Comparison of ENCODE assay signal across 1 cellular context in genomic region chr21:45889115-45889708, GRCh38.
TF ChIP-seq lines count a peak whose summit lies in the region.

No MANE protein-coding gene starts in this region.

TF ChIP-seq in HepG2, 621 proteins besides CTCF, POLR2A, EP300 and RAD21 (continued from another document):
- no peak for TF ChIP-seq MAFF (IDR thresholded peaks at IDR 0.05; ENCODE audit: low read depth, low read length)
- no peak for TF ChIP-seq TAF1 (CRISPR knock-in tag; IDR thresholded peaks at IDR 0.05)
- no peak for TF ChIP-seq ZUFSP (CRISPR knock-in tag; IDR thresholded peaks at IDR 0.05; ENCODE audit: borderline replicate concordance)
